In the genomic region with DNA sequence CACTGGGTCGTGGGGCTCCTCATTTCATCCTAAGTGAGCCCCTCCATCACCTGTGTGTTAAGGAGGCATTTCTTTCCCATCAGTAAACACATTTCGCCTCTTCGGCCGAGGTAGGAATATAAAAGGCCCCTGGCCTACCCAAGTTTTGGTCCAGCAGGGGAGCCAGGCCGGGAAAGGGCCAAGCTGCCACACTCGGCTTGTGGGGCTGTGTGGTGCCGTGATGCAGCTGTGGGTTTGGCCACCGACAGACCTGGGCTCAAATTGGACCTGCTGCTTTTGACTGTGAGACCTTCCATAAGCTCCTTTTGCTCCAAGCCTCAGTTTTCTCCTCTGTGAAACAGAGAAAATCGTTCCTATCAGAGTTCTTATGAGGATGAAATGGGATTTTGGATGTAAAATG, we compare ENCODE assay signal across 9 cellular contexts. TPM values are rescaled to one million over a fixed set of nuclear protein-coding genes. Genes with fewer than 3 reads are reported as not detected.
A peak's percentile ranks its signal among the peaks of the same experiment; 100 is the strongest.
DNase-seq lines count a peak whose midpoint lies in the region; ATAC-seq and TF ChIP-seq lines count a peak whose summit lies in the region.
"Had no signal": no experiment of that assay in that cellular context is flagged by ENCODE, and none has a peak within 500 bp of the region (broad histone marks: within the 10 kb centered on the region; RNA-seq: fewer than 3 reads in every experiment).

No MANE protein-coding gene starts in this region.

- H3K27me3 ChIP-seq in adrenal gland (no peaks in the 10 kb centered on the region), liver (ENCODE audit: control insufficient read depth in 4 of 4, insufficient read depth in 4 of 4, low read length in 3 of 4) (no peaks in the 10 kb centered on the region), testis (no peaks in the 10 kb centered on the region)

- peak overlapping the region; percentile 92 to 99 (median 96) for H3K4me3 ChIP-seq in adrenal gland
- H3K4me3 ChIP-seq in liver (ENCODE audit: low read depth in 1 of 3, low read length in 3 of 3) = peak overlapping the region; percentile 86 to 93 (median 87)
- peak overlapping the region; percentile 84 to 96 for H3K4me3 ChIP-seq in testis

- POLR2A ChIA-PET in activated CD4-positive, alpha-beta T cell treated with anti-CD3 and anti-CD28 coated beads, Interleukin-2, amount 10 ng/mL, durations not matched to agents 7 days and 5 days (lab: Charles Lee) = no interaction called here

- peak overlapping the region; percentile 93 for H3K4me3 Mint-ChIP-seq in activated CD4-positive, alpha-beta T cell treated with anti-CD3 and anti-CD28 coated beads, Interleukin-2, amount 10 ng/mL, durations not matched to agents 7 days and 5 days

- WGBS in adrenal gland, 4 donors = 48 to 64% (median 50%) methylated on average over 8 to 9 of the region's 9 CpGs
- WGBS in liver = 38% methylated on average over 9 of the region's 9 CpGs
- 26 to 32% methylated on average over 9 of the region's 9 CpGs for WGBS in testis, 2 donors

- intact Hi-C loops in adrenal gland (cut with DNase I) (no loop called here), testis (cut with DNase I; ENCODE audit: low total_unique reads) (no loop called here)

- no peak for TF ChIP-seq RAD21 in liver (IDR thresholded peaks at IDR 0.05)

- CTCF ChIA-PET in activated CD4-positive, alpha-beta T cell treated with anti-CD3 and anti-CD28 coated beads, Interleukin-2, amount 10 ng/mL, durations not matched to agents 7 days and 5 days (lab: Charles Lee) = interaction anchor here (0.6 to 3.8 kb wide), 4 partner anchors 10 to 1115 kb away, joined by 3 to 18 read pairs (median 4); partner anchors contain the start of gene NUDT8

- no peak for DNase-seq in activated CD4-positive, alpha-beta T cell treated with anti-CD3 and anti-CD28 coated beads, Interleukin-2, amount 10 ng/mL, durations not matched to agents 7 days and 5 days
- DNase-seq in activated CD4-positive, alpha-beta T cell treated with anti-CD3 and anti-CD28 coated beads for 4 hours = no peak
- DNase-seq in adrenal gland (no peak), testis (no peak), HUDEP-2 (lab: John Stamatoyannopoulos, UW; ENCODE audit: unreplicated experiment in 76 of 76) (no peak), OCI-M1 (lab: John Stamatoyannopoulos, UW) (no peak)
- DNase-seq: activated CD8-positive, alpha-beta memory T cell treated with anti-CD3 and anti-CD28 coated beads, Interleukin-2, amount 50 U/mL, for 4 hours had no signal

- H3K4me1 ChIP-seq in adrenal gland (replicated peaks in 1 of 2) = peaks cover 13 to 14% of the 10 kb centered on the region in 2 donors
- H3K4me1 ChIP-seq in liver (ENCODE audit: control insufficient read depth in 4 of 4, insufficient read depth in 4 of 4, low read length in 3 of 4) = peaks cover 10 to 24% (median 17%) of the 10 kb centered on the region in 4 donors
- peaks cover 18% of the 10 kb centered on the region for H3K4me1 ChIP-seq in testis

- H3K4me1 Mint-ChIP-seq in activated CD4-positive, alpha-beta T cell treated with anti-CD3 and anti-CD28 coated beads, Interleukin-2, amount 10 ng/mL, durations not matched to agents 7 days and 5 days = peaks cover 23% of the 10 kb centered on the region

- H3K36me3 Mint-ChIP-seq in activated CD4-positive, alpha-beta T cell treated with anti-CD3 and anti-CD28 coated beads, Interleukin-2, amount 10 ng/mL, durations not matched to agents 7 days and 5 days (ENCODE audit: low read depth) = peaks cover 23% of the 10 kb centered on the region

- no peaks in the 10 kb centered on the region for H3K9me3 Mint-ChIP-seq in activated CD4-positive, alpha-beta T cell treated with anti-CD3 and anti-CD28 coated beads, Interleukin-2, amount 10 ng/mL, durations not matched to agents 7 days and 5 days

- H3K36me3 ChIP-seq in adrenal gland (replicated peaks in 1 of 2) (peaks cover 0 to 40% of the 10 kb centered on the region in 2 donors), liver (ENCODE audit: control insufficient read depth in 4 of 4, insufficient read depth in 3 of 4, low read depth in 1 of 4, low read length in 3 of 4) (peaks cover 7 to 31% (median 16%) of the 10 kb centered on the region in 4 donors), testis (ENCODE audit: low read depth, missing control alignments) (no peaks in the 10 kb centered on the region)

- H3K9ac ChIP-seq in liver (ENCODE audit: low read depth in 1 of 2, low read length in 2 of 2) = peak overlapping the region; percentile 24 to 95

- H3K9me3 ChIP-seq in adrenal gland (replicated peaks in 1 of 3) = no peaks in the 10 kb centered on the region
- no peaks in the 10 kb centered on the region for H3K9me3 ChIP-seq in liver (ENCODE audit: control insufficient read depth in 4 of 4, low read length in 3 of 4)
- no peaks in the 10 kb centered on the region for H3K9me3 ChIP-seq in testis

- H3K27ac ChIP-seq in adrenal gland = no peak overlapping the region
- H3K27ac ChIP-seq in liver (ENCODE audit: low read depth in 1 of 2, low read length in 2 of 2) = no peak overlapping the region
- no peak overlapping the region for H3K27ac ChIP-seq in testis

- ATAC-seq in GM19035 (IDR thresholded peaks at IDR 0.05; ENCODE audit: unreplicated experiment) = no peak

- TF ChIP-seq CTCF in adrenal gland (IDR thresholded peaks at IDR 0.05) (no peak), liver (IDR thresholded peaks at IDR 0.05; ENCODE audit: low read depth, low read length, missing input control) (no peak), testis (IDR thresholded peaks at IDR 0.05) (no peak)

- no peak for TF ChIP-seq POLR2A in adrenal gland (IDR thresholded peaks at IDR 0.05)
- no peak for TF ChIP-seq POLR2A in testis (IDR thresholded peaks at IDR 0.05)

- peak overlapping the region; percentile 93 for H3K27ac Mint-ChIP-seq in activated CD4-positive, alpha-beta T cell treated with anti-CD3 and anti-CD28 coated beads, Interleukin-2, amount 10 ng/mL, durations not matched to agents 7 days and 5 days

- H3K27me3 Mint-ChIP-seq in activated CD4-positive, alpha-beta T cell treated with anti-CD3 and anti-CD28 coated beads, Interleukin-2, amount 10 ng/mL, durations not matched to agents 7 days and 5 days = peaks cover 7% of the 10 kb centered on the region

TF ChIP-seq in liver, 16 proteins besides CTCF, POLR2A, EP300 and RAD21 (continues in another document):
- TF ChIP-seq HNF4A (conservative IDR thresholded peaks at IDR 0.05) (no peak), RXRA (IDR thresholded peaks at IDR 0.05) (no peak), GABPA (IDR thresholded peaks at IDR 0.05 in 1 of 2, conservative IDR thresholded peaks at IDR 0.05 in 1 of 2) (no peak), EGR1 (IDR thresholded peaks at IDR 0.05; ENCODE audit: low read depth in 2 of 2) (no peak), YY1 (IDR thresholded peaks at IDR 0.05) (no peak)
- TF ChIP-seq, protein P1, sequence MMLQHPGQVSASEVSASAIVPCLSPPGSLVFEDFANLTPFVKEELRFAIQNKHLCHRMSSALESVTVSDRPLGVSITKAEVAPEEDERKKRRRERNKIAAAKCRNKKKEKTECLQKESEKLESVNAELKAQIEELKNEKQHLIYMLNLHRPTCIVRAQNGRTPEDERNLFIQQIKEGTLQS (IDR thresholded peaks at IDR 0.05) = no peak

RNA-seq across cellular contexts. Expression of gene NDUFV1, which starts 0.8 kb away (rescaled TPM):
- total RNA-seq in activated CD4-positive, alpha-beta T cell treated with anti-CD3 and anti-CD28 coated beads, Interleukin-2, amount 10 ng/mL, durations not matched to agents 7 days and 5 days = 100 to 1,000 TPM; 204 to 228 TPM
- 100 to 1,000 TPM; 176 to 439 (median 297) TPM for total RNA-seq in adrenal gland
- 100 to 1,000 TPM in 2 of 3 donors, 10 to 100 TPM in 1; 84.2 to 231 (median 227) TPM for polyA plus RNA-seq in adrenal gland
- 100 to 1,000 TPM in 1 of 2 donors, 10 to 100 TPM in 1; 83.6 to 162 TPM for total RNA-seq in liver
- polyA plus RNA-seq in liver = 100 to 1,000 TPM; 163 to 172 TPM
- 100 to 1,000 TPM; 312 to 369 TPM for total RNA-seq in testis
- 187 TPM for polyA plus RNA-seq in testis (ENCODE audit: insufficient read depth, low read depth, low replicate concordance)

RNA-seq across cellular contexts. Expression of gene NUDT8, which starts 22.2 kb away (rescaled TPM):
- 1 to 10 TPM; 7.3 to 8.8 TPM for total RNA-seq in activated CD4-positive, alpha-beta T cell treated with anti-CD3 and anti-CD28 coated beads, Interleukin-2, amount 10 ng/mL, durations not matched to agents 7 days and 5 days
- total RNA-seq in adrenal gland = 10 to 100 TPM in 2 of 8 donors, 1 to 10 TPM in 6; 2.4 to 40.6 (median 7.9) TPM
- 10 to 100 TPM in 1 of 3 donors, 1 to 10 TPM in 2; 1.9 to 14.0 (median 8.0) TPM for polyA plus RNA-seq in adrenal gland
- 10 to 100 TPM; 19.5 to 19.6 TPM for total RNA-seq in liver
- polyA plus RNA-seq in liver = 10 to 100 TPM; 29.3 to 66.9 TPM
- total RNA-seq in testis = 1 to 10 TPM; 6.2 to 7.0 TPM
- 4.0 TPM for polyA plus RNA-seq in testis (ENCODE audit: insufficient read depth, low read depth, low replicate concordance)

RNA-seq across cellular contexts. Expression of gene GSTP1, which starts 23.9 kb away (rescaled TPM):
- total RNA-seq in activated CD4-positive, alpha-beta T cell treated with anti-CD3 and anti-CD28 coated beads, Interleukin-2, amount 10 ng/mL, durations not matched to agents 7 days and 5 days = 100 to 1,000 TPM; 194 to 209 TPM
- total RNA-seq in adrenal gland (1,000 to 10,000 TPM in 1 of 8 donors, 100 to 1,000 TPM in 7; 332 to 1,325 (median 429) TPM), liver (100 to 1,000 TPM in 1 of 2 donors, 10 to 100 TPM in 1; 25.6 to 228 TPM), testis (100 to 1,000 TPM; 117 to 201 TPM)
- polyA plus RNA-seq in adrenal gland (100 to 1,000 TPM; 267 to 762 (median 466) TPM), liver (10 to 100 TPM; 35.1 to 54.5 TPM), testis (ENCODE audit: insufficient read depth, low read depth, low replicate concordance) (211 TPM)

RNA-seq across cellular contexts. Expression of gene TBX10, which starts 32.1 kb away (rescaled TPM):
- total RNA-seq in activated CD4-positive, alpha-beta T cell treated with anti-CD3 and anti-CD28 coated beads, Interleukin-2, amount 10 ng/mL, durations not matched to agents 7 days and 5 days = not detected
- not detected for total RNA-seq in adrenal gland
- polyA plus RNA-seq in adrenal gland = not detected
- total RNA-seq in liver = not detected
- polyA plus RNA-seq in liver = under 1 TPM; 0.12 to 0.43 TPM
- total RNA-seq in testis = under 1 TPM in 1 of 2 donors, not detected in 1; 0.50 TPM
- polyA plus RNA-seq in testis (ENCODE audit: insufficient read depth, low read depth, low replicate concordance) = not detected

RNA-seq across cellular contexts. Expression of gene ACY3, which starts 43.0 kb away (rescaled TPM):
- total RNA-seq in activated CD4-positive, alpha-beta T cell treated with anti-CD3 and anti-CD28 coated beads, Interleukin-2, amount 10 ng/mL, durations not matched to agents 7 days and 5 days = under 1 TPM; 0.44 to 0.47 TPM
- total RNA-seq in adrenal gland (not detected), liver (1 to 10 TPM; 2.7 to 5.8 TPM), testis (under 1 TPM in 1 of 2 donors, not detected in 1; 0.50 TPM)
- polyA plus RNA-seq in adrenal gland (under 1 TPM in 1 of 3 donors, not detected in 2; 0.32 TPM), liver (10 to 100 TPM in 1 of 2 donors, 1 to 10 TPM in 1; 9.4 to 12.9 TPM), testis (ENCODE audit: insufficient read depth, low read depth, low replicate concordance) (0.66 TPM)
